ENCODE assay signal across 7 cellular contexts in the genomic region with DNA sequence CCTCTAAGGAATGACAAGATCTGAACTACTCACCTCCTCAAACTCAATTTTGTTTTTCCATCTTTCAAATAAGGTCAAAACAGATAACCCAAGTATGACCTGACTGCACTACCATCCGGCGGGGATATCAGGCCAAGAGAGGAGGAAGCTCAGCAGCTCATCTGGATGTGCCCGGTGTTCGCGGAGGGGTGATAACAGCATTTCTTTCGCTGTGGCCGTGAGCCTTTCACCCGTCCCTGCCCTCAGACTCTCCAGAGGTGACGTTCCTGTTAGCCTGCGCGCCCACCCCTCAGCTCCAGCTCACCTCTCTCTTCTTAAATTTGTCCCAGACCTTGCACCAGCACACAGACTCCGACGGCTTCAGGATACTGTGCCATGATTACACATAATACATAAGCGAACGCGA. TPM values are rescaled to one million over a fixed set of nuclear protein-coding genes. Genes with fewer than 3 reads are reported as not detected.
DNase-seq lines count a peak whose midpoint lies in the region; ATAC-seq and TF ChIP-seq lines count a peak whose summit lies in the region.

No MANE protein-coding gene starts in this region.

- peaks cover 11% of the 10 kb centered on the region for H3K36me3 Mint-ChIP-seq in activated T-cell treated with anti-CD3 and anti-CD28 coated beads, Interleukin-2, amount 50 U/mL, for 4 hours (ENCODE audit: insufficient read depth)

- TF ChIP-seq EP300 in gastroesophageal sphincter (IDR thresholded peaks at IDR 0.05) = no peak

- TF ChIP-seq CTCF in gastroesophageal sphincter (IDR thresholded peaks at IDR 0.05) = no peak

- H3K4me1 Mint-ChIP-seq in activated T-cell treated with anti-CD3 and anti-CD28 coated beads, Interleukin-2, amount 50 U/mL, for 4 hours (ENCODE audit: low read depth) = peaks cover 35% of the 10 kb centered on the region

- H3K27me3 ChIP-seq in H7 (ENCODE audit: control insufficient read depth, insufficient read depth, low read length) = no peaks in the 10 kb centered on the region
- H3K27me3 ChIP-seq in MG63 = no peaks in the 10 kb centered on the region
- H3K27me3 ChIP-seq in gastroesophageal sphincter = no peaks in the 10 kb centered on the region

- intact Hi-C loops in posterior cingulate gyrus (cut with DNase I) = loop anchor here (1.0 to 2.0 kb wide), 3 partner anchors 119 to 238 kb away; partner anchors contain the start of genes ZNF25, ZNF33A and ZNF37A

- peak; percentile 18 for ATAC-seq in GM18498 (IDR thresholded peaks at IDR 0.05; ENCODE audit: unreplicated experiment)
- peak; percentile 6 to 7 for ATAC-seq in activated T-cell treated with anti-CD3 and anti-CD28 coated beads, Interleukin-2, amount 50 U/mL, for 4 hours
- ATAC-seq in gastroesophageal sphincter = no peak

- peaks cover 0 to 44% (median 0%) of the 10 kb centered on the region in 3 donors for H3K4me1 ChIP-seq in gastroesophageal sphincter

- H3K36me3 ChIP-seq in H7 (replicated peaks; ENCODE audit: control insufficient read depth, insufficient read depth, low read length) = no peaks in the 10 kb centered on the region
- peaks cover 14% of the 10 kb centered on the region for H3K36me3 ChIP-seq in MG63
- peaks cover 0 to 16% of the 10 kb centered on the region in 2 donors for H3K36me3 ChIP-seq in gastroesophageal sphincter

- DNase-seq in H7 (peak; percentile 6), MG63 (peak; percentile 14), posterior cingulate gyrus (peak in 7 of 10 donors; percentile 10 to 83 (median 22)), DMS153 (lab: John Stamatoyannopoulos, UW) (no peak)
- DNase-seq in activated T-cell treated with anti-CD3 and anti-CD28 coated beads, Interleukin-2, amount 50 U/mL, for 4 hours = peak; percentile 7

- WGBS in gastroesophageal sphincter (ENCODE audit: low coverage in 1 of 2), 2 donors = 0 to 1% methylated on average over 6 to 16 of the region's 16 CpGs

- H3K9me3 ChIP-seq in MG63 (peaks cover 18% of the 10 kb centered on the region), gastroesophageal sphincter (no peaks in the 10 kb centered on the region)

- TF ChIP-seq POLR2A in gastroesophageal sphincter (IDR thresholded peaks at IDR 0.05) = no peak

- H3K4me3 Mint-ChIP-seq in activated T-cell treated with anti-CD3 and anti-CD28 coated beads, Interleukin-2, amount 50 U/mL, for 4 hours = peak overlapping the region; percentile 95

- H3K4me3 ChIP-seq in H7 (ENCODE audit: insufficient read depth, low read depth, low read length) = peak overlapping the region; percentile 44; the same call in 1 of the 2 replicates
- H3K4me3 ChIP-seq in MG63 = peak overlapping the region; percentile 91
- peak overlapping the region; percentile 87 to 95 for H3K4me3 ChIP-seq in gastroesophageal sphincter

- H3K27ac ChIP-seq in gastroesophageal sphincter = peak overlapping the region; percentile 99 to 100 (median 99)

- H3K27me3 Mint-ChIP-seq in activated T-cell treated with anti-CD3 and anti-CD28 coated beads, Interleukin-2, amount 50 U/mL, for 4 hours (ENCODE audit: low read depth) = no peaks in the 10 kb centered on the region

- no peaks in the 10 kb centered on the region for H3K9me3 Mint-ChIP-seq in activated T-cell treated with anti-CD3 and anti-CD28 coated beads, Interleukin-2, amount 50 U/mL, for 4 hours

RNA-seq across cellular contexts. Expression of gene ZNF248, which starts 0.5 kb away (rescaled TPM):
- not detected in 2 replicates for total RNA-seq in H7 (2014; rRNA removed; shearing (Covaris generic))
- 3.7 and 4.0 TPM in 2 replicates for total RNA-seq in MG63 (2014; rRNA removed; shearing (Covaris generic); ENCODE audit: low replicate concordance)
- 1 to 10 TPM; 2.6 to 3.6 (median 3.2) TPM for total RNA-seq in activated T-cell treated with anti-CD3 and anti-CD28 coated beads, Interleukin-2, amount 50 U/mL, for 4 hours
- total RNA-seq in gastroesophageal sphincter = 10 to 100 TPM; 15.9 to 28.9 (median 22.2) TPM
